ENCODE assay signal across 8 cellular contexts in genomic region chr22:29387921-29388758, GRCh38. TPM values are rescaled to one million over a fixed set of nuclear protein-coding genes. Genes with fewer than 3 reads are reported as not detected.
A peak's percentile ranks its signal among the peaks of the same experiment; 100 is the strongest.
DNase-seq lines count a peak whose midpoint lies in the region; ATAC-seq and TF ChIP-seq lines count a peak whose summit lies in the region.

TSS of gene AP1B1 (minus strand) at chr22:29388570. CDS start at chr22:29367243, 21,327 bp downstream.

- H2AFZ ChIP-seq in ACC112 (ENCODE audit: low read length, unreplicated experiment) = peak within 1 kb of the TSS; percentile 68

- H3K4me3 ChIP-seq in ACC112 (ENCODE audit: low read depth, low read length) (peak within 1 kb of the TSS; percentile 92), WERI-Rb-1 (ENCODE audit: low read depth, low read length) (peak within 1 kb of the TSS; percentile 73), breast epithelium (peak within 1 kb of the TSS; percentile 72 to 92 (median 89)), iPS-18c (ENCODE audit: insufficient read depth, low read depth, low read length) (peak within 1 kb of the TSS; percentile 91), skin epidermis (peak within 1 kb of the TSS; percentile 68 to 87 (median 79))

- no peak for TF ChIP-seq POLR2A in breast epithelium (IDR thresholded peaks at IDR 0.05)

- H3K27ac ChIP-seq in ACC112 (ENCODE audit: low read depth, low read length) = peak within 1 kb of the TSS; percentile 37; the same call in 1 of the 2 replicates
- peak within 1 kb of the TSS; percentile 71 for H3K27ac ChIP-seq in WERI-Rb-1
- H3K27ac ChIP-seq in breast epithelium = peak within 1 kb of the TSS; percentile 84 to 91
- H3K27ac ChIP-seq in skin epidermis = peak within 1 kb of the TSS; percentile 23 to 95 (median 84)

- intact Hi-C loops in breast epithelium (cut with DNase I; ENCODE audit: low total_unique reads) = no loop called here

- no peak for TF ChIP-seq CTCF in WERI-Rb-1 (IDR thresholded peaks at IDR 0.05; ENCODE audit: low read depth, low read length)
- TF ChIP-seq CTCF in breast epithelium (IDR thresholded peaks at IDR 0.05) = no peak

- ATAC-seq in GM18873 (IDR thresholded peaks at IDR 0.05; ENCODE audit: low FRiP score, unreplicated experiment) = peak; percentile 72
- peak; percentile 84 for ATAC-seq in HG03139 (IDR thresholded peaks at IDR 0.05; ENCODE audit: unreplicated experiment)

- no peaks in the 10 kb centered on the region for H3K27me3 ChIP-seq in ACC112 (ENCODE audit: insufficient read depth, low read length)
- no peaks in the 10 kb centered on the region for H3K27me3 ChIP-seq in WERI-Rb-1 (ENCODE audit: insufficient read depth, low read depth, severe bottlenecking)
- no peaks in the 10 kb centered on the region for H3K27me3 ChIP-seq in breast epithelium

- H3K79me2 ChIP-seq in ACC112 (ENCODE audit: control insufficient read depth, insufficient read depth, low read length, unreplicated experiment) = peaks cover 26% of the 10 kb centered on the region

- no peaks in the 10 kb centered on the region for H3K4me1 ChIP-seq in ACC112 (ENCODE audit: control insufficient read depth, insufficient read depth, low read length, unreplicated experiment)
- peaks cover 0 to 7% of the 10 kb centered on the region in 2 donors for H3K4me1 ChIP-seq in breast epithelium

- H3K36me3 ChIP-seq in ACC112 (ENCODE audit: insufficient read depth, low read length) = no peaks in the 10 kb centered on the region
- peaks cover 21% of the 10 kb centered on the region for H3K36me3 ChIP-seq in WERI-Rb-1
- H3K36me3 ChIP-seq in breast epithelium = no peaks in the 10 kb centered on the region

- H3K9me3 ChIP-seq in WERI-Rb-1 (ENCODE audit: severe bottlenecking) (no peaks in the 10 kb centered on the region), breast epithelium (no peaks in the 10 kb centered on the region), iPS-18c (ENCODE audit: control insufficient read depth, insufficient read depth, low read length) (no peaks in the 10 kb centered on the region)

- peak; percentile 94 for DNase-seq in NCI-H2227 (lab: John Stamatoyannopoulos, UW; ENCODE audit: unreplicated experiment)
- peak; percentile 97 for DNase-seq in WERI-Rb-1
- peak; percentile 80 to 91 for DNase-seq in breast epithelium (ENCODE audit: low spot score in 2 of 2)

RNA-seq across cellular contexts. Expression of gene AP1B1, which starts in this region (rescaled TPM):
- total RNA-seq in breast epithelium = 10 to 100 TPM; 55.7 to 58.7 (median 58.2) TPM

Comparison
In these comparisons a context has a peak if more than half of its experiments do, and no peak if none do; other contexts are left out.
1. Peak in every context shown above with its lines: DNase-seq, ATAC-seq, H3K4me3 ChIP-seq and H3K27ac ChIP-seq.
2. H3K27ac ChIP-seq: peak in every context shown above with its lines; median percentile 88 in breast epithelium; 84 in skin epidermis; 71 in WERI-Rb-1; 37 in ACC112.